ENCODE assay signal across 16 cellular contexts in the genomic region with DNA sequence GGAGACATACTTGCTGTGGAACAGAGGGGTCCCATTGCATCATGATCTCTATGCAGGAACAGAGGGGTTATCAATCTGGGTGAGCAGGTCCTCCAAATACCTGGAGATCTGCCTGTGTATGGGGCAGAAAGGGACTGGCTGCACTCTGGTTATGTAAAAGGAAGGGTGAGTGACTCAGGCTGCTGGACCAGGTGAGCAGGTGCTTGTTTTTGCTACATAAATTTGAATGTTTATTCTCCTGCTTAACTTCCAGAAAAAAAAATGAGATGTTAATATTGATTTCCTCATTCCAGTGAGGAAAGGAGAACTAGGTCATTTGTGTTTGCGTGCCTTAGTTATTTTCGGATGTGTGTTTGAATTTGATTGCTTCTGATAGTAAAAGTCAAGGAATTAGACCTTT.
DNase-seq lines count a peak whose midpoint lies in the region; TF ChIP-seq lines count a peak whose summit lies in the region.
"Had no signal": no experiment of that assay in that cellular context is flagged by ENCODE, and none has a peak within 500 bp of the region (broad histone marks: within the 10 kb centered on the region; RNA-seq: fewer than 3 reads in every experiment).

No MANE protein-coding gene starts in this region.

- in situ Hi-C loops in T47D (cut with HindIII; ENCODE audit: low pct_unique_long_range_greater_than_20kb, low sequenced_read_pairs), result no loop called here

- no peaks in the 10 kb centered on the region for H3K27me3 Mint-ChIP-seq in MCF 10A (ENCODE audit: insufficient read depth, unreplicated experiment)
- H3K27me3 Mint-ChIP-seq: CD4-positive, alpha-beta memory T cell had no signal

- POLR2A ChIA-PET in MCF 10A (lab: Yijun Ruan, JAX), result no interaction called here

- CTCF ChIA-PET in MCF 10A (lab: Yijun Ruan, JAX), result no interaction called here

- no peaks in the 10 kb centered on the region for H3K9me3 Mint-ChIP-seq in MCF 10A (ENCODE audit: unreplicated experiment)
- H3K9me3 Mint-ChIP-seq: GM23338 had no signal

- H3K27ac ChIP-seq in WERI-Rb-1, result no peak overlapping the region
- H3K27ac ChIP-seq: BLaER1 had no signal

- no TSS peak for BruUV-seq in MCF 10A (replicated peaks; lab: Mats Ljungman, UMichigan)

- no peak overlapping the region for H3K4me3 ChIP-seq in WERI-Rb-1 (ENCODE audit: low read depth, low read length)
- H3K4me3 ChIP-seq: BLaER1, GM23338 had no signal

- H3K36me3 Mint-ChIP-seq in MCF 10A (ENCODE audit: insufficient read depth, unreplicated experiment), result no peaks in the 10 kb centered on the region
- H3K36me3 Mint-ChIP-seq: CD14-positive monocyte; CD4-positive, alpha-beta memory T cell had no signal

- peak; percentile 4 to 58 for DNase-seq in T47D (ENCODE audit: low read depth in 1 of 2, low spot score in 1 of 2)
- no peak for DNase-seq in MCF 10A (ENCODE audit: unreplicated experiment)
- DNase-seq in kidney tubule cell (ENCODE audit: low spot score), result peak; percentile 51
- DNase-seq in renal cortical epithelial cell (ENCODE audit: low read depth), result peak; percentile 31
- no peak for DNase-seq in activated T-cell treated with anti-CD3 and anti-CD28 coated beads, Interleukin-2, amount 50 U/mL, for 48 hours
- no peak for DNase-seq in central memory CD4-positive, alpha-beta T cell
- no peak for DNase-seq in WERI-Rb-1
- DNase-seq: 8988T; CD4-positive, alpha-beta memory T cell; DMS 273 treated with DMSO at 0.1 percent for 48 hours; DMS79; GDM1; HCEC 1CT had no signal

- no peaks in the 10 kb centered on the region for H3K36me3 ChIP-seq in WERI-Rb-1
- H3K36me3 ChIP-seq: BLaER1 had no signal

- TF ChIP-seq CTCF in MCF 10A (IDR thresholded peaks at IDR 0.05; ENCODE audit: unreplicated experiment) (no peak), WERI-Rb-1 (IDR thresholded peaks at IDR 0.05; ENCODE audit: low read depth, low read length) (no peak)

- no peak overlapping the region for H3K4me3 Mint-ChIP-seq in MCF 10A (ENCODE audit: unreplicated experiment)
- H3K4me3 Mint-ChIP-seq: CD14-positive monocyte; CD4-positive, alpha-beta memory T cell; GM23338 had no signal

- intact Hi-C loops in MCF 10A (cut with micrococcal nuclease), result no loop called here

- no peaks in the 10 kb centered on the region for H3K4me1 Mint-ChIP-seq in MCF 10A (ENCODE audit: insufficient read depth, unreplicated experiment)
- H3K4me1 Mint-ChIP-seq: CD14-positive monocyte; CD4-positive, alpha-beta memory T cell; GM23338 had no signal

- H3K9me3 ChIP-seq in WERI-Rb-1 (ENCODE audit: severe bottlenecking), result no peaks in the 10 kb centered on the region
- H3K9me3 ChIP-seq: BLaER1 had no signal

- H3K27me3 ChIP-seq in WERI-Rb-1 (ENCODE audit: insufficient read depth, low read depth, severe bottlenecking), result no peaks in the 10 kb centered on the region
- H3K27me3 ChIP-seq: BLaER1 had no signal

- H3K27ac Mint-ChIP-seq in MCF 10A (ENCODE audit: low read depth, unreplicated experiment), result no peak overlapping the region
- H3K27ac Mint-ChIP-seq: CD14-positive monocyte; CD4-positive, alpha-beta memory T cell; GM23338 had no signal

Comparison
In these comparisons a context has a peak if more than half of its experiments do, and no peak if none do; other contexts are left out.
1. DNase-seq: peak in T47D (2 of 2), kidney tubule cell (single experiment) and renal cortical epithelial cell (single experiment); none in MCF 10A (single experiment), activated T-cell treated with anti-CD3 and anti-CD28 coated beads, Interleukin-2, amount 50 U/mL, for 48 hours (0 of 2), central memory CD4-positive, alpha-beta T cell (single experiment) and WERI-Rb-1 (single experiment).